8 cellular contexts compared by ENCODE assay signal in genomic region chr2:191012845-191013616, GRCh38. TPM values are rescaled to one million over a fixed set of nuclear protein-coding genes. Genes with fewer than 3 reads are reported as not detected.
DNase-seq lines count a peak whose midpoint lies in the region; ATAC-seq and TF ChIP-seq lines count a peak whose summit lies in the region.

No MANE protein-coding gene starts in this region.

- peak; percentile 6 for ATAC-seq in CD8-positive, alpha-beta T cell
- ATAC-seq in effector memory CD8-positive, alpha-beta T cell (replicated peaks), result peak; percentile 18
- peak; percentile 8 to 20 for ATAC-seq in naive thymus-derived CD8-positive, alpha-beta T cell
- no peak for ATAC-seq in HG03521 (IDR thresholded peaks at IDR 0.05; ENCODE audit: unreplicated experiment)

- no peaks in the 10 kb centered on the region for H3K27me3 Mint-ChIP-seq in CD8-positive, alpha-beta T cell (ENCODE audit: low read depth)
- H3K27me3 Mint-ChIP-seq in effector memory CD8-positive, alpha-beta T cell, result no peaks in the 10 kb centered on the region
- no peaks in the 10 kb centered on the region for H3K27me3 Mint-ChIP-seq in naive thymus-derived CD8-positive, alpha-beta T cell

- no peaks in the 10 kb centered on the region for H3K9me3 Mint-ChIP-seq in CD8-positive, alpha-beta T cell
- H3K9me3 Mint-ChIP-seq in effector memory CD8-positive, alpha-beta T cell, result no peaks in the 10 kb centered on the region
- H3K9me3 Mint-ChIP-seq in naive thymus-derived CD8-positive, alpha-beta T cell, result peaks cover 0 to 12% (median 0%) of the 10 kb centered on the region in 9 donors

- H3K27ac ChIP-seq in CD8-positive, alpha-beta T cell (ENCODE audit: low read depth, low read length), result peak overlapping the region; percentile 91

- intact Hi-C loops in CD8-positive, alpha-beta T cell (cut with DNase I, micrococcal nuclease), result loop anchor here (1.0 to 10.0 kb wide), 9 partner anchors 7 to 1571 kb away; partner anchors contain the start of genes ORMDL1 (in 2 of the 2), PMS1 (in 2 of the 2), WDR75 (in 2 of the 2) and NAB1 (in 1 of the 2)

- H3K9me3 ChIP-seq in CD8-positive, alpha-beta T cell (ENCODE audit: low read length), result no peaks in the 10 kb centered on the region

- peaks cover 44% of the 10 kb centered on the region for H3K4me1 Mint-ChIP-seq in CD8-positive, alpha-beta T cell (ENCODE audit: low read depth)
- H3K4me1 Mint-ChIP-seq in effector memory CD8-positive, alpha-beta T cell (ENCODE audit: low read depth in 2 of 2), result peaks cover 18 to 21% of the 10 kb centered on the region in 2 donors
- peaks cover 18 to 45% (median 29%) of the 10 kb centered on the region in 4 donors for H3K4me1 Mint-ChIP-seq in naive thymus-derived CD8-positive, alpha-beta T cell

- TF ChIP-seq CTCF in CD8-positive, alpha-beta T cell (IDR thresholded peaks at IDR 0.05), result no peak

- POLR2A ChIA-PET in CD8-positive, alpha-beta T cell (lab: Charles Lee), result interaction anchor here (0.7 to 4.1 kb wide), 13 partner anchors 7 to 162 kb away, joined by 3 to 28 read pairs (median 5); no protein-coding TSS in a partner anchor
- POLR2A ChIA-PET in naive thymus-derived CD8-positive, alpha-beta T cell (lab: Charles Lee), result interaction anchor here (0.7 to 1.8 kb wide), 14 partner anchors 8 to 665 kb away, joined by 3 to 11 read pairs (median 4); partner anchors contain the start of genes GLS, NABP1 and STAT4

- H3K27me3 ChIP-seq in CD8-positive, alpha-beta T cell (ENCODE audit: insufficient read depth, low read length), result no peaks in the 10 kb centered on the region

- no peak overlapping the region for H3K4me3 Mint-ChIP-seq in CD8-positive, alpha-beta T cell
- H3K4me3 Mint-ChIP-seq in effector memory CD8-positive, alpha-beta T cell, result no peak overlapping the region
- no peak overlapping the region for H3K4me3 Mint-ChIP-seq in naive thymus-derived CD8-positive, alpha-beta T cell

- peak in 1 of 7 experiments; percentile 27 for DNase-seq in CD8-positive, alpha-beta T cell
- no peak for DNase-seq in Jurkat, Clone E6-1 (ENCODE audit: low read depth, low spot score)
- peak in 2 of 3 experiments; percentile 15 to 27 for DNase-seq in effector memory CD8-positive, alpha-beta T cell
- no peak for DNase-seq in naive thymus-derived CD8-positive, alpha-beta T cell
- no peak for DNase-seq in glomerular visceral epithelial cell (ENCODE audit: extremely low spot score)
- no peak for DNase-seq in putamen (ENCODE audit: low spot score)
- DNase-seq in C1 segment of cervical spinal cord (lab: John Stamatoyannopoulos, UW), result no peak

- H3K36me3 Mint-ChIP-seq in CD8-positive, alpha-beta T cell, result peaks cover 31% of the 10 kb centered on the region
- peaks cover 31% of the 10 kb centered on the region for H3K36me3 Mint-ChIP-seq in effector memory CD8-positive, alpha-beta T cell (ENCODE audit: insufficient read depth)
- H3K36me3 Mint-ChIP-seq in naive thymus-derived CD8-positive, alpha-beta T cell, result peaks cover 3 to 30% (median 27%) of the 10 kb centered on the region in 3 donors

- peaks cover 13% of the 10 kb centered on the region for H3K36me3 ChIP-seq in CD8-positive, alpha-beta T cell (ENCODE audit: insufficient read depth, low read length)

- H3K27ac Mint-ChIP-seq in CD8-positive, alpha-beta T cell, result no peak overlapping the region
- H3K27ac Mint-ChIP-seq in effector memory CD8-positive, alpha-beta T cell, result no peak overlapping the region
- no peak overlapping the region for H3K27ac Mint-ChIP-seq in naive thymus-derived CD8-positive, alpha-beta T cell

- peak overlapping the region; percentile 61 for H3K4me3 ChIP-seq in CD8-positive, alpha-beta T cell (ENCODE audit: low read depth, low read length)
- peak overlapping the region; percentile 94 for H3K4me3 ChIP-seq in Jurkat, Clone E6-1 (ENCODE audit: low read length)

- CTCF ChIA-PET in CD8-positive, alpha-beta T cell (lab: Charles Lee), result interaction anchor here (0.7 to 4.4 kb wide), 7 partner anchors 8 to 163 kb away, joined by 3 to 19 read pairs (median 5); no protein-coding TSS in a partner anchor

- H3K4me1 ChIP-seq in CD8-positive, alpha-beta T cell (ENCODE audit: insufficient read depth, low read length), result peaks cover 58% of the 10 kb centered on the region

RNA-seq across cellular contexts. Expression of gene STAT1, which starts 0.9 kb away (rescaled TPM):
- 10 to 100 TPM; 66.7 to 69.9 TPM for total RNA-seq in CD8-positive, alpha-beta T cell
- 34.2 TPM for polyA plus RNA-seq in Jurkat, Clone E6-1 (2012; ENCODE audit: insufficient read depth, insufficient read length)
- total RNA-seq in naive thymus-derived CD8-positive, alpha-beta T cell, result 10 to 100 TPM; 62.8 to 74.9 TPM
- polyA plus RNA-seq in naive thymus-derived CD8-positive, alpha-beta T cell, result 100 to 1,000 TPM; 154 to 231 (median 217) TPM

Comparison
In these comparisons a context has a peak if more than half of its experiments do, and no peak if none do; other contexts are left out.
1. DNase-seq: peak in effector memory CD8-positive, alpha-beta T cell (2 of 3); none in Jurkat, Clone E6-1 (single experiment), naive thymus-derived CD8-positive, alpha-beta T cell (0 of 10), glomerular visceral epithelial cell (single experiment), putamen (single experiment) and C1 segment of cervical spinal cord (0 of 14).